In the genomic region with DNA sequence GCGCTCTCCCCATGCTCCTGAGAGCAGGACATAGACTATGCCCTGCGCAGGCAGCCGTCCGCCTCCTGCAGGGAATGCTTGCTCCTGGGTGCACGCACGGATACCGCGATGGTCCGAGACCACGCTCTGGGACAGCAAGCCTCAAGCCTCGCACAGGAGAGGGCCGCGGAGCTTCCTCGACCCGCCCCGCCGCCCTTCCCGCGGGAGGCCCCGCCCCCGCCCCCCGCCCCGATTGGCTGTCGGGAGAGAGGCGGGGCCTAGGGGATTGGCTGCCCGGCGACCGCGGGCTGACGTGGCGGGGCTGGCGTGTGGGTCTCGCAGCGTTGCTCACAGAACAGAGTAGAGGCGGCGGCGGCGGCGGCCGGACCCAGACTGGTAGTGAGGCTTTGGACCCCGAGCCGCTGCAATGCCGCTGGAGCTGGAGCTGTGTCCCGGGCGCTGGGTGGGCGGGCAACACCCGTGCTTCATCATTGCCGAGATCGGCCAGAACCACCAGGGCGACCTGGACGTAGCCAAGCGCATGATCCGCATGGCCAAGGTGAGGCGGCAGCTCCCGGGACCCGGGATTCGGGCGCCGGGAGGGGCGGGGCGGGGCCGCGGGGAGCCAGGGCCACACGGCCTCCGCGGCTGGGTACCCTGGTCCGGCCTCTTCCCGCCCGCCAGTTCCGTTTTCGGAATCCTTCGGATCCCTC, we compare ENCODE assay signal across 1 cellular context.
TF ChIP-seq lines count a peak whose summit lies in the region.

A gene with protein sequence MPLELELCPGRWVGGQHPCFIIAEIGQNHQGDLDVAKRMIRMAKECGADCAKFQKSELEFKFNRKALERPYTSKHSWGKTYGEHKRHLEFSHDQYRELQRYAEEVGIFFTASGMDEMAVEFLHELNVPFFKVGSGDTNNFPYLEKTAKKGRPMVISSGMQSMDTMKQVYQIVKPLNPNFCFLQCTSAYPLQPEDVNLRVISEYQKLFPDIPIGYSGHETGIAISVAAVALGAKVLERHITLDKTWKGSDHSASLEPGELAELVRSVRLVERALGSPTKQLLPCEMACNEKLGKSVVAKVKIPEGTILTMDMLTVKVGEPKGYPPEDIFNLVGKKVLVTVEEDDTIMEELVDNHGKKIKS (plus strand): TSS at position 330 of the 692 bp plus-strand sequence. CDS start 77 bp downstream, at position 407.

TF ChIP-seq in HEK293, 187 proteins besides CTCF, POLR2A, EP300 and RAD21 (continued from another document):
- TF ChIP-seq KLF8 (tag by site-specific recombination; IDR thresholded peaks at IDR 0.05): peak; percentile 25; the same call in 1 of the 2 replicates
- TF ChIP-seq ZNF560 (tag by site-specific recombination; IDR thresholded peaks at IDR 0.05; ENCODE audit: borderline replicate concordance): no peak
- TF ChIP-seq ZNF394 (tag by site-specific recombination; IDR thresholded peaks at IDR 0.05; ENCODE audit: borderline replicate concordance): 0 out of 2 replicates have a peak, but pooled peaks have one; percentile 13
- no peak for TF ChIP-seq ZNF623 (tag by site-specific recombination; IDR thresholded peaks at IDR 0.05)
- TF ChIP-seq ZNF138 (tag by site-specific recombination; IDR thresholded peaks at IDR 0.05; ENCODE audit: borderline replicate concordance): no peak
- TF ChIP-seq REPIN1 (tag by site-specific recombination; IDR thresholded peaks at IDR 0.05; ENCODE audit: low read depth): no peak
- no peak for TF ChIP-seq ZNF837 (tag by site-specific recombination; IDR thresholded peaks at IDR 0.05)
- peak; percentile 18; the same call in 1 of the 2 replicates for TF ChIP-seq ZNF324 (tag by site-specific recombination; IDR thresholded peaks at IDR 0.05)
- peak; percentile 54; the same call in 1 of the 2 replicates for TF ChIP-seq GLIS2 (tag by site-specific recombination; IDR thresholded peaks at IDR 0.05)
- TF ChIP-seq, protein P1, sequence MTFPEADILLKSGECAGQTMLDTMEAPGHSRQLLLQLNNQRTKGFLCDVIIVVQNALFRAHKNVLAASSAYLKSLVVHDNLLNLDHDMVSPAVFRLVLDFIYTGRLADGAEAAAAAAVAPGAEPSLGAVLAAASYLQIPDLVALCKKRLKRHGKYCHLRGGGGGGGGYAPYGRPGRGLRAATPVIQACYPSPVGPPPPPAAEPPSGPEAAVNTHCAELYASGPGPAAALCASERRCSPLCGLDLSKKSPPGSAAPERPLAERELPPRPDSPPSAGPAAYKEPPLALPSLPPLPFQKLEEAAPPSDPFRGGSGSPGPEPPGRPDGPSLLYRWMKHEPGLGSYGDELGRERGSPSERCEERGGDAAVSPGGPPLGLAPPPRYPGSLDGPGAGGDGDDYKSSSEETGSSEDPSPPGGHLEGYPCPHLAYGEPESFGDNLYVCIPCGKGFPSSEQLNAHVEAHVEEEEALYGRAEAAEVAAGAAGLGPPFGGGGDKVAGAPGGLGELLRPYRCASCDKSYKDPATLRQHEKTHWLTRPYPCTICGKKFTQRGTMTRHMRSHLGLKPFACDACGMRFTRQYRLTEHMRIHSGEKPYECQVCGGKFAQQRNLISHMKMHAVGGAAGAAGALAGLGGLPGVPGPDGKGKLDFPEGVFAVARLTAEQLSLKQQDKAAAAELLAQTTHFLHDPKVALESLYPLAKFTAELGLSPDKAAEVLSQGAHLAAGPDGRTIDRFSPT (tag by site-specific recombination; IDR thresholded peaks at IDR 0.05): no peak
- TF ChIP-seq SALL2 (tag by site-specific recombination; IDR thresholded peaks at IDR 0.05; ENCODE audit: borderline replicate concordance): no peak
- TF ChIP-seq FEZF1 (tag by site-specific recombination; IDR thresholded peaks at IDR 0.05): no peak
- TF ChIP-seq, protein P2, sequence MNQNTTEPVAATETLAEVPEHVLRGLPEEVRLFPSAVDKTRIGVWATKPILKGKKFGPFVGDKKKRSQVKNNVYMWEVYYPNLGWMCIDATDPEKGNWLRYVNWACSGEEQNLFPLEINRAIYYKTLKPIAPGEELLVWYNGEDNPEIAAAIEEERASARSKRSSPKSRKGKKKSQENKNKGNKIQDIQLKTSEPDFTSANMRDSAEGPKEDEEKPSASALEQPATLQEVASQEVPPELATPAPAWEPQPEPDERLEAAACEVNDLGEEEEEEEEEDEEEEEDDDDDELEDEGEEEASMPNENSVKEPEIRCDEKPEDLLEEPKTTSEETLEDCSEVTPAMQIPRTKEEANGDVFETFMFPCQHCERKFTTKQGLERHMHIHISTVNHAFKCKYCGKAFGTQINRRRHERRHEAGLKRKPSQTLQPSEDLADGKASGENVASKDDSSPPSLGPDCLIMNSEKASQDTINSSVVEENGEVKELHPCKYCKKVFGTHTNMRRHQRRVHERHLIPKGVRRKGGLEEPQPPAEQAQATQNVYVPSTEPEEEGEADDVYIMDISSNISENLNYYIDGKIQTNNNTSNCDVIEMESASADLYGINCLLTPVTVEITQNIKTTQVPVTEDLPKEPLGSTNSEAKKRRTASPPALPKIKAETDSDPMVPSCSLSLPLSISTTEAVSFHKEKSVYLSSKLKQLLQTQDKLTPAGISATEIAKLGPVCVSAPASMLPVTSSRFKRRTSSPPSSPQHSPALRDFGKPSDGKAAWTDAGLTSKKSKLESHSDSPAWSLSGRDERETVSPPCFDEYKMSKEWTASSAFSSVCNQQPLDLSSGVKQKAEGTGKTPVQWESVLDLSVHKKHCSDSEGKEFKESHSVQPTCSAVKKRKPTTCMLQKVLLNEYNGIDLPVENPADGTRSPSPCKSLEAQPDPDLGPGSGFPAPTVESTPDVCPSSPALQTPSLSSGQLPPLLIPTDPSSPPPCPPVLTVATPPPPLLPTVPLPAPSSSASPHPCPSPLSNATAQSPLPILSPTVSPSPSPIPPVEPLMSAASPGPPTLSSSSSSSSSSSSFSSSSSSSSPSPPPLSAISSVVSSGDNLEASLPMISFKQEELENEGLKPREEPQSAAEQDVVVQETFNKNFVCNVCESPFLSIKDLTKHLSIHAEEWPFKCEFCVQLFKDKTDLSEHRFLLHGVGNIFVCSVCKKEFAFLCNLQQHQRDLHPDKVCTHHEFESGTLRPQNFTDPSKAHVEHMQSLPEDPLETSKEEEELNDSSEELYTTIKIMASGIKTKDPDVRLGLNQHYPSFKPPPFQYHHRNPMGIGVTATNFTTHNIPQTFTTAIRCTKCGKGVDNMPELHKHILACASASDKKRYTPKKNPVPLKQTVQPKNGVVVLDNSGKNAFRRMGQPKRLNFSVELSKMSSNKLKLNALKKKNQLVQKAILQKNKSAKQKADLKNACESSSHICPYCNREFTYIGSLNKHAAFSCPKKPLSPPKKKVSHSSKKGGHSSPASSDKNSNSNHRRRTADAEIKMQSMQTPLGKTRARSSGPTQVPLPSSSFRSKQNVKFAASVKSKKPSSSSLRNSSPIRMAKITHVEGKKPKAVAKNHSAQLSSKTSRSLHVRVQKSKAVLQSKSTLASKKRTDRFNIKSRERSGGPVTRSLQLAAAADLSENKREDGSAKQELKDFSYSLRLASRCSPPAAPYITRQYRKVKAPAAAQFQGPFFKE (tag by site-specific recombination; IDR thresholded peaks at IDR 0.05; ENCODE audit: borderline replicate concordance): no peak
- TF ChIP-seq ZNF221 (tag by site-specific recombination; IDR thresholded peaks at IDR 0.05; ENCODE audit: borderline replicate concordance): no peak
